8 cellular contexts compared by ENCODE assay signal in the genomic region with DNA sequence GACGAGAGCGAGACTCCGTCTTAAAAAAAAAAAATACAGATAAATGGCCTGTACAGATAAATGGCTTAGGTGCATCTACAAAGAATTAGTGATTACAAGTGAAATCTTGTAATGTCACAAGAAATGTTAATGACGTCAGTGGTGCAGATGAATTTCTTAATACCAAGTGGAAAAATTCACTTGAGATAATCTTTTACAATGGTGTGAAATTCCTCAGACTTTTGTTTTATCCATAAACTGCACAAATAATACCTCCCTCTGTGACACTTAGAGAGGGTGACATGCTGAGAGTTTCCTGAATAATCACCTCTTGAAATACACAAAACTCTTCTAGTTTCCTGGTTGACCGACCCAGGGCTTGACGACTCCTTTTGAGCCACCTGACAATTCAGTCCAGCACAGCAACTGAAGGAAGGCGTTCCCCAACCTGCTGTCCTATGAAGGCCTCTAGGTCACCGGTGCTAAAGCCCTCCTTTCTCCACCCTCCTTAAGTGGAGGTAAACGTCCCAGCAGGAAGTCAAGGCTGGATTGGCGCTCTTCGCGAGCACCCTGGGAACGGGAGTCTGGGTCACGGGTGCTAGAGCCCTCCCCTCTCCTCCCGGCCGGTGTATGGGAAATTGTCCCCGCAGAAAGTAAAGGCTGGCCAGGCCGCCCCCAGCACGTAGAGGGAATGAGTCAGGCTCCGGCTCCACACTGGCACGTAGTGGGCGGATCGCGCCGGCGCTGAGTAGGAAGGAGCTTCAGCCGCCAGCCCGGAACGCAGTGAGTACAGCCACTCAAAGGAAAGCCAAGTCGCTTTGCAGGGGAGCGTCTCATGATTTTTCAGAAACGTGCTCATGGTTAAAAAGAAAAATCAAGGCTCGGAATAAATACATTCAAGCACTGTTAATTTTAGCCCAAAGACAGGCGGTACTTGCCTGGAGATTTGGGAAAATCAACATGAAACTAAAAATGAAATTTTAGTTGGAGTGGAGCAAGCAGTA. TPM values are rescaled to one million over a fixed set of nuclear protein-coding genes. Genes with fewer than 3 reads are reported as not detected.
DNase-seq lines count a peak whose midpoint lies in the region; ATAC-seq and TF ChIP-seq lines count a peak whose summit lies in the region.

A gene (plus strand): TSS at position 662 of the 983 bp plus-strand sequence. CDS start 2,182 bp downstream, outside the sequence.

- peaks cover 8% of the 10 kb centered on the region; the same call in 1 of the 2 replicates for H3F3A ChIP-seq in GM23248 (ENCODE audit: insufficient read depth)

- H3K79me2 ChIP-seq in GM23248 (ENCODE audit: insufficient read depth) = no peaks in the 10 kb centered on the region

- DNase-seq in GDM1 (lab: John Stamatoyannopoulos, UW) (peak; percentile 83), GM23248 (peak; percentile 98), Kasumi-1 (lab: John Stamatoyannopoulos, UW) (peak; percentile 92 to 93), WTC11 (ENCODE audit: low spot score) (peak; percentile 86), left kidney (ENCODE audit: low read depth, low spot score) (peak; percentile 91), RPMI8226 (no peak)
- DNase-seq in stimulated activated CD4-positive, alpha-beta T cell treated with anti-CD3 and anti-CD28 coated beads, Interleukin-15, amount 100 ng/mL, for 48 hours (ENCODE audit: low read depth in 2 of 2) = peak; percentile 39 to 50

- H3K9me3 ChIP-seq in GM23248 (ENCODE audit: low read depth) = no peaks in the 10 kb centered on the region

- H3K4me3 Mint-ChIP-seq in WTC11 = peak within 1 kb of the TSS; percentile 88
- H3K4me3 Mint-ChIP-seq in dendritic cell treated with granulocyte-macrophage colony-stimulating factor and Interleukin-4, amounts not matched to agents 40 ng/mL and 50 ng/mL, for 4 days = peak within 1 kb of the TSS; percentile 81

- CTCF ChIA-PET in WTC11 (lab: Charles Lee) = interaction anchor here (0.8 to 1.2 kb wide), 4 partner anchors 9 to 457 kb away, joined by 3 to 7 read pairs (median 4); no protein-coding TSS in a partner anchor

- H3K4me2 ChIP-seq in GM23248 (ENCODE audit: unreplicated experiment) = peak within 1 kb of the TSS; percentile 96

- no peaks in the 10 kb centered on the region for H3K36me3 ChIP-seq in GM23248 (ENCODE audit: low read depth)

- intact Hi-C loops in dendritic cell treated with granulocyte-macrophage colony-stimulating factor and Interleukin-4, amounts not matched to agents 40 ng/mL and 50 ng/mL, for 4 days (cut with micrococcal nuclease) = loop anchor here (5.0 kb wide), 1 partner anchor 42 kb away; no protein-coding TSS in a partner anchor

- peaks cover 8% of the 10 kb centered on the region; the same call in 1 of the 2 replicates for H3K4me1 ChIP-seq in GM23248 (ENCODE audit: insufficient read depth)

- peak within 1 kb of the TSS; percentile 91 for H2AFZ ChIP-seq in GM23248

- H3K27me3 Mint-ChIP-seq in WTC11 (ENCODE audit: low read depth) = no peaks in the 10 kb centered on the region; the same call in 1 of the 2 replicates
- H3K27me3 Mint-ChIP-seq in dendritic cell treated with granulocyte-macrophage colony-stimulating factor and Interleukin-4, amounts not matched to agents 40 ng/mL and 50 ng/mL, for 4 days = no peaks in the 10 kb centered on the region

- no peaks in the 10 kb centered on the region for H3K36me3 Mint-ChIP-seq in WTC11
- H3K36me3 Mint-ChIP-seq in dendritic cell treated with granulocyte-macrophage colony-stimulating factor and Interleukin-4, amounts not matched to agents 40 ng/mL and 50 ng/mL, for 4 days (ENCODE audit: low read depth) = peaks cover 14% of the 10 kb centered on the region

- POLR2A ChIA-PET in WTC11 (lab: Charles Lee) = interaction anchor here (1.0 kb wide), 1 partner anchor 17 kb away, joined by 3 read pairs; no protein-coding TSS in a partner anchor

- no peaks in the 10 kb centered on the region for H4K20me1 ChIP-seq in GM23248 (ENCODE audit: insufficient read depth)

- H3K27me3 ChIP-seq in GM23248 (replicated peaks; ENCODE audit: insufficient read depth) = no peaks in the 10 kb centered on the region

- H3K27ac Mint-ChIP-seq in WTC11 = peak within 1 kb of the TSS; percentile 97
- peak within 1 kb of the TSS; percentile 98 for H3K27ac Mint-ChIP-seq in dendritic cell treated with granulocyte-macrophage colony-stimulating factor and Interleukin-4, amounts not matched to agents 40 ng/mL and 50 ng/mL, for 4 days

- no peak for TF ChIP-seq CTCF in WTC11 (IDR thresholded peaks at IDR 0.05)

- peak within 1 kb of the TSS; percentile 66 for H3K27ac ChIP-seq in GM23248

- WGBS in GM23248 (ENCODE audit: low coverage in 1 of 2, low lambda C conversion rate in 2 of 2, missing lambda C conversion rate in 2 of 2), 2 experiments = 17 to 22% methylated on average over 34 of the region's 34 CpGs

- peaks cover 12% of the 10 kb centered on the region for H3K9me3 Mint-ChIP-seq in WTC11
- no peaks in the 10 kb centered on the region for H3K9me3 Mint-ChIP-seq in dendritic cell treated with granulocyte-macrophage colony-stimulating factor and Interleukin-4, amounts not matched to agents 40 ng/mL and 50 ng/mL, for 4 days

- in situ Hi-C loops in GM23248 (cut with MboI) = no loop called here

- H3K4me3 ChIP-seq in GM23248 = peak within 1 kb of the TSS; percentile 82

- no peaks in the 10 kb centered on the region for H3K9me2 ChIP-seq in GM23248 (ENCODE audit: insufficient read depth)

- ATAC-seq in WTC11 = peak; percentile 98

- peaks cover 21% of the 10 kb centered on the region for H3K4me1 Mint-ChIP-seq in WTC11
- H3K4me1 Mint-ChIP-seq in dendritic cell treated with granulocyte-macrophage colony-stimulating factor and Interleukin-4, amounts not matched to agents 40 ng/mL and 50 ng/mL, for 4 days (ENCODE audit: low read depth) = peaks cover 64% of the 10 kb centered on the region

- peak within 1 kb of the TSS; percentile 83 for H3K9ac ChIP-seq in GM23248

TF ChIP-seq in WTC11, 78 proteins besides CTCF, POLR2A, EP300 and RAD21 (continues in another document):
- TF ChIP-seq GABPB1 (CRISPR knock-in tag; IDR thresholded peaks at IDR 0.05) = 0 out of 2 replicates have a peak, but pooled peaks have one; percentile 14
- TF ChIP-seq GRHL2 (CRISPR knock-in tag; IDR thresholded peaks at IDR 0.05; ENCODE audit: insufficient replicate concordance, severe bottlenecking) = no peak
- TF ChIP-seq, protein P1, sequence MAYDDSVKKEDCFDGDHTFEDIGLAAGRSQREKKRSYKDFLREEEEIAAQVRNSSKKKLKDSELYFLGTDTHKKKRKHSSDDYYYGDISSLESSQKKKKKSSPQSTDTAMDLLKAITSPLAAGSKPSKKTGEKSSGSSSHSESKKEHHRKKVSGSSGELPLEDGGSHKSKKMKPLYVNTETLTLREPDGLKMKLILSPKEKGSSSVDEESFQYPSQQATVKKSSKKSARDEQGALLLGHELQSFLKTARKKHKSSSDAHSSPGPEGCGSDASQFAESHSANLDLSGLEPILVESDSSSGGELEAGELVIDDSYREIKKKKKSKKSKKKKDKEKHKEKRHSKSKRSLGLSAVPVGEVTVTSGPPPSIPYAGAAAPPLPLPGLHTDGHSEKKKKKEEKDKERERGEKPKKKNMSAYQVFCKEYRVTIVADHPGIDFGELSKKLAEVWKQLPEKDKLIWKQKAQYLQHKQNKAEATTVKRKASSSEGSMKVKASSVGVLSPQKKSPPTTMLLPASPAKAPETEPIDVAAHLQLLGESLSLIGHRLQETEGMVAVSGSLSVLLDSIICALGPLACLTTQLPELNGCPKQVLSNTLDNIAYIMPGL (CRISPR knock-in tag; IDR thresholded peaks at IDR 0.05) = no peak
- TF ChIP-seq, protein P2, sequence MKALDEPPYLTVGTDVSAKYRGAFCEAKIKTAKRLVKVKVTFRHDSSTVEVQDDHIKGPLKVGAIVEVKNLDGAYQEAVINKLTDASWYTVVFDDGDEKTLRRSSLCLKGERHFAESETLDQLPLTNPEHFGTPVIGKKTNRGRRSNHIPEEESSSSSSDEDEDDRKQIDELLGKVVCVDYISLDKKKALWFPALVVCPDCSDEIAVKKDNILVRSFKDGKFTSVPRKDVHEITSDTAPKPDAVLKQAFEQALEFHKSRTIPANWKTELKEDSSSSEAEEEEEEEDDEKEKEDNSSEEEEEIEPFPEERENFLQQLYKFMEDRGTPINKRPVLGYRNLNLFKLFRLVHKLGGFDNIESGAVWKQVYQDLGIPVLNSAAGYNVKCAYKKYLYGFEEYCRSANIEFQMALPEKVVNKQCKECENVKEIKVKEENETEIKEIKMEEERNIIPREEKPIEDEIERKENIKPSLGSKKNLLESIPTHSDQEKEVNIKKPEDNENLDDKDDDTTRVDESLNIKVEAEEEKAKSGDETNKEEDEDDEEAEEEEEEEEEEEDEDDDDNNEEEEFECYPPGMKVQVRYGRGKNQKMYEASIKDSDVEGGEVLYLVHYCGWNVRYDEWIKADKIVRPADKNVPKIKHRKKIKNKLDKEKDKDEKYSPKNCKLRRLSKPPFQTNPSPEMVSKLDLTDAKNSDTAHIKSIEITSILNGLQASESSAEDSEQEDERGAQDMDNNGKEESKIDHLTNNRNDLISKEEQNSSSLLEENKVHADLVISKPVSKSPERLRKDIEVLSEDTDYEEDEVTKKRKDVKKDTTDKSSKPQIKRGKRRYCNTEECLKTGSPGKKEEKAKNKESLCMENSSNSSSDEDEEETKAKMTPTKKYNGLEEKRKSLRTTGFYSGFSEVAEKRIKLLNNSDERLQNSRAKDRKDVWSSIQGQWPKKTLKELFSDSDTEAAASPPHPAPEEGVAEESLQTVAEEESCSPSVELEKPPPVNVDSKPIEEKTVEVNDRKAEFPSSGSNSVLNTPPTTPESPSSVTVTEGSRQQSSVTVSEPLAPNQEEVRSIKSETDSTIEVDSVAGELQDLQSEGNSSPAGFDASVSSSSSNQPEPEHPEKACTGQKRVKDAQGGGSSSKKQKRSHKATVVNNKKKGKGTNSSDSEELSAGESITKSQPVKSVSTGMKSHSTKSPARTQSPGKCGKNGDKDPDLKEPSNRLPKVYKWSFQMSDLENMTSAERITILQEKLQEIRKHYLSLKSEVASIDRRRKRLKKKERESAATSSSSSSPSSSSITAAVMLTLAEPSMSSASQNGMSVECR (CRISPR knock-in tag; IDR thresholded peaks at IDR 0.05; ENCODE audit: borderline replicate concordance) = no peak
- no peak for TF ChIP-seq ZNF121 (CRISPR knock-in tag; IDR thresholded peaks at IDR 0.05)

RNA-seq across cellular contexts. Expression of the gene that starts here (rescaled TPM):
- total RNA-seq in GM23248 (2014; rRNA removed; shearing (Covaris generic)) = 0.63 and 2.4 TPM in 2 replicates
- 1.1 and 1.6 TPM in 2 replicates for polyA plus RNA-seq in GM23248 (2016; fragmentation: Nextera tagmentation; extraction: Ambion mirVana)
- 3.8 to 5.3 TPM (median 4.1 TPM) in 3 replicates for total RNA-seq in WTC11 (2021)
